Comparison of ENCODE assay signal across 16 cellular contexts in genomic region chr19:2517881-2518601, GRCh38. TPM values are rescaled to one million over a fixed set of nuclear protein-coding genes. Genes with fewer than 3 reads are reported as not detected.
A peak's percentile ranks its signal among the peaks of the same experiment; 100 is the strongest.
DNase-seq lines count a peak whose midpoint lies in the region; ATAC-seq, FAIRE-seq and TF ChIP-seq lines count a peak whose summit lies in the region.
"Had no signal": no experiment of that assay in that cellular context is flagged by ENCODE, and none has a peak within 500 bp of the region (broad histone marks: within the 10 kb centered on the region; RNA-seq: fewer than 3 reads in every experiment).

No MANE protein-coding gene starts in this region.

- no peaks in the 10 kb centered on the region for H3K27me3 ChIP-seq in BLaER1
- no peaks in the 10 kb centered on the region for H3K27me3 ChIP-seq in HepG2 (ENCODE audit: control insufficient read depth in 1 of 2, insufficient read depth in 2 of 2, low read length in 2 of 2)
- H3K27me3 ChIP-seq in GM23248 (replicated peaks; ENCODE audit: insufficient read depth): no peaks in the 10 kb centered on the region
- H3K27me3 ChIP-seq: heart left ventricle had no signal

- H3K27ac ChIP-seq in BLaER1 (peak overlapping the region; percentile 51), HepG2 (ENCODE audit: extremely low read length, insufficient read depth, low read length) (no peak overlapping the region), GM23248 (no peak overlapping the region)
- H3K27ac ChIP-seq: epithelial cell of prostate, heart left ventricle, WERI-Rb-1 had no signal

- H4K20me1 ChIP-seq in BLaER1 (peaks cover 90% of the 10 kb centered on the region), HepG2 (ENCODE audit: insufficient read depth, low read length) (no peaks in the 10 kb centered on the region), GM23248 (ENCODE audit: insufficient read depth) (no peaks in the 10 kb centered on the region)

- H3K9ac ChIP-seq in BLaER1 (0 out of 2 replicates have a peak overlapping the region, but pooled peaks have one; percentile 29), HepG2 (ENCODE audit: insufficient read depth, low read depth, low read length) (peak overlapping the region; percentile 23; the same call in 1 of the 2 replicates), GM23248 (no peak overlapping the region)

- no peaks in the 10 kb centered on the region for H3K9me3 Mint-ChIP-seq in T-cell

- no peak for TF ChIP-seq EP300 in HepG2 (IDR thresholded peaks at IDR 0.05; ENCODE audit: low read depth in 2 of 2, low read length in 2 of 2)
- TF ChIP-seq EP300 in HepG2 (CRISPR knock-in tag; IDR thresholded peaks at IDR 0.05; ENCODE audit: borderline replicate concordance): no peak

- H3K36me3 ChIP-seq in BLaER1 (peaks cover 82% of the 10 kb centered on the region), HepG2 (replicated peaks in 1 of 2; ENCODE audit: control insufficient read depth in 1 of 2, insufficient read depth in 2 of 2, low read length in 2 of 2) (no peaks in the 10 kb centered on the region), GM23248 (ENCODE audit: low read depth) (no peaks in the 10 kb centered on the region)
- H3K36me3 ChIP-seq: heart left ventricle, WERI-Rb-1 had no signal

- H3K4me3 ChIP-seq in BLaER1: no peak overlapping the region
- H3K4me3 ChIP-seq in HepG2 (replicated peaks in 1 of 3; ENCODE audit: insufficient read depth in 1 of 3, low read depth in 2 of 3, low read length in 3 of 3): peak overlapping the region in 1 of 3 experiments; percentile 16; a peak in 1 of 6 replicates
- H3K4me3 ChIP-seq in GM23248: no peak overlapping the region
- H3K4me3 ChIP-seq: heart left ventricle had no signal

- DNase-seq in NCI-H2227 (lab: John Stamatoyannopoulos, UW; ENCODE audit: unreplicated experiment) (peak; percentile 14), NCI-H2227 treated with DMSO at 0.1 percent for 48 hours (lab: John Stamatoyannopoulos, UW) (no peak), T-cell (peak in 4 of 34 experiments; percentile 18 to 49 (median 42)), HepG2 (ENCODE audit: low spot score) (no peak), globus pallidus (ENCODE audit: low spot score) (no peak), GM23248 (no peak)
- DNase-seq: activated effector memory CD4-positive, alpha-beta T cell treated with Interleukin-2 at 50 U/mL for 16 hours; heart left ventricle; left colon; NCI-H2081; WERI-Rb-1 had no signal

- TF ChIP-seq CTCF in HepG2 (CRISPR knock-in tag; IDR thresholded peaks at IDR 0.05): no peak

- H3K4me1 Mint-ChIP-seq in T-cell: peaks cover 0 to 9% (median 5%) of the 10 kb centered on the region in 3 donors

- H2AFZ ChIP-seq in HepG2 (ENCODE audit: low read length) (no peak overlapping the region), GM23248 (no peak overlapping the region)

- no peaks in the 10 kb centered on the region for H3K36me3 Mint-ChIP-seq in T-cell

- intact Hi-C loops in HepG2 (cut with micrococcal nuclease; ENCODE audit: unreplicated experiment): no loop called here

- peak overlapping the region; percentile 74 for H3K4me2 ChIP-seq in BLaER1
- H3K4me2 ChIP-seq in HepG2 (ENCODE audit: low read depth, low read length): peak overlapping the region; percentile 20; the same call in 1 of the 2 replicates
- no peak overlapping the region for H3K4me2 ChIP-seq in GM23248 (ENCODE audit: unreplicated experiment)

- FAIRE-seq in HepG2 (lab: Jason Lieb, UNC): no peak
- FAIRE-seq: A204.1 had no signal

- H3K27me3 Mint-ChIP-seq in T-cell: no peaks in the 10 kb centered on the region

- in situ Hi-C loops in HepG2 (cut with HindIII; ENCODE audit: extremely low pct_ligation_motif_present, low pct_unique_long_range_greater_than_20kb): no loop called here
- in situ Hi-C loops in GM23248 (cut with MboI): no loop called here

- CTCF ChIA-PET in T-cell (lab: Charles Lee) (no interaction called here), HepG2 (lab: Yijun Ruan, JAX; ENCODE audit: low intra/inter-chr PET ratio, low total read pairs) (no interaction called here)

- no TSS peak for BruUV-seq in HepG2 (replicated peaks; lab: Mats Ljungman, UMichigan)

- H3F3A ChIP-seq in GM23248 (ENCODE audit: insufficient read depth): peaks cover 3% of the 10 kb centered on the region

- no peak for TF ChIP-seq RAD21 in HepG2 (CRISPR knock-in tag; IDR thresholded peaks at IDR 0.05)

- TF ChIP-seq POLR2A in HepG2 (IDR thresholded peaks at IDR 0.05; ENCODE audit: insufficient read depth in 1 of 2, low read depth in 2 of 2, low read length in 2 of 2): no peak

- no peak overlapping the region for H3K27ac Mint-ChIP-seq in T-cell

- ATAC-seq in T-cell (replicated peaks in 1 of 4): peak; percentile 45 to 59 (median 56)
- ATAC-seq in HepG2: no peak
- ATAC-seq in GM21367 (IDR thresholded peaks at IDR 0.05; ENCODE audit: unreplicated experiment): no peak
- ATAC-seq: left colon had no signal

- no peaks in the 10 kb centered on the region for H3K9me2 ChIP-seq in GM23248 (ENCODE audit: insufficient read depth)

- H3K9me3 ChIP-seq in BLaER1 (no peaks in the 10 kb centered on the region), HepG2 (ENCODE audit: low read length) (no peaks in the 10 kb centered on the region), GM23248 (ENCODE audit: low read depth) (no peaks in the 10 kb centered on the region)
- H3K9me3 ChIP-seq: heart left ventricle had no signal

- no peaks in the 10 kb centered on the region for H3K79me2 ChIP-seq in HepG2 (ENCODE audit: insufficient read depth, low read length)
- H3K79me2 ChIP-seq in GM23248 (ENCODE audit: insufficient read depth): no peaks in the 10 kb centered on the region

- POLR2A ChIA-PET in T-cell (lab: Charles Lee) (no interaction called here), HepG2 (lab: Yijun Ruan, JAX) (interaction anchor here (2.5 kb wide), 1 partner anchor 42 kb away, joined by 12 read pairs; the partner anchor contains the start of gene GADD45B)

- 50% methylated on average over 9 of the region's 35 CpGs for WGBS in HepG2 (ENCODE audit: low lambda C conversion rate)
- WGBS in GM23248 (ENCODE audit: low coverage in 1 of 2, low lambda C conversion rate in 2 of 2, missing lambda C conversion rate in 2 of 2), 2 experiments: 63 to 67% methylated on average over 32 to 35 of the region's 35 CpGs

- peaks cover 33% of the 10 kb centered on the region for H3K4me1 ChIP-seq in BLaER1
- H3K4me1 ChIP-seq in HepG2 (ENCODE audit: insufficient read depth, low read length): peaks cover 48% of the 10 kb centered on the region
- H3K4me1 ChIP-seq in GM23248 (ENCODE audit: insufficient read depth): 0 out of 2 replicates have a peak, but pooled peaks cover 7% of the 10 kb centered on the region

- peak overlapping the region in 2 of 3 donors; percentile 6 to 31 for H3K4me3 Mint-ChIP-seq in T-cell

TF ChIP-seq in HepG2, 621 proteins besides CTCF, POLR2A, EP300 and RAD21 (continues in another document):
- no peak for TF ChIP-seq ZNF281 (CRISPR knock-in tag; IDR thresholded peaks at IDR 0.05; ENCODE audit: borderline replicate concordance)
- no peak for TF ChIP-seq ZKSCAN1 (IDR thresholded peaks at IDR 0.05; ENCODE audit: low read length)
- no peak for TF ChIP-seq DPF2 (CRISPR knock-in tag; IDR thresholded peaks at IDR 0.05; ENCODE audit: borderline replicate concordance, low read depth)

RNA-seq across cellular contexts. Expression of gene GADD45B, which starts 42.1 kb away (rescaled TPM):
- total RNA-seq in T-cell (100 to 1,000 TPM in 3 of 5 donors, 10 to 100 TPM in 2; 76.5 to 174 (median 102) TPM), HepG2 (2016; rRNA removed; fragmentation: Illumina TruSeq; extraction: Trizol) (3.2 and 4.6 TPM in 2 replicates)
- total RNA-seq in HepG2 (2016; cell fraction: cytosol; rRNA removed; fragmentation: Illumina TruSeq; extraction: Trizol; ENCODE audit: low read depth): 0.71 and 0.91 TPM in 2 replicates
- 3.2 and 6.0 TPM in 2 replicates for total RNA-seq in HepG2 (2016; cell fraction: insoluble cytoplasmic fraction; rRNA removed; fragmentation: Illumina TruSeq; extraction: Trizol)
- 1.8 TPM in 2 replicates for total RNA-seq in HepG2 (2016; cell fraction: membrane; rRNA removed; fragmentation: Illumina TruSeq; extraction: Trizol)
- total RNA-seq in HepG2 (2016; cell fraction: nucleus; rRNA removed; fragmentation: Illumina TruSeq; extraction: Trizol): 7.3 and 7.6 TPM in 2 replicates
- polyA plus RNA-seq in HepG2 (2011; rRNA removed) (34.1 and 40.4 TPM in 2 replicates), GM23248 (2016; fragmentation: Nextera tagmentation; extraction: Ambion mirVana) (95.0 and 96.1 TPM in 2 replicates)
- 40.0 and 43.7 TPM in 2 replicates for polyA plus RNA-seq in HepG2 (2011; cell fraction: cytosol; rRNA removed)
- 66.8 and 77.1 TPM in 2 replicates for polyA plus RNA-seq in HepG2 (2011; cell fraction: nucleus; rRNA removed)
- polyA plus RNA-seq in HepG2 (2012): 11.3 and 22.4 TPM in 2 replicates
- 1.5 and 1.7 TPM in 2 replicates for polyA plus RNA-seq in HepG2 (2016; cell fraction: cytosol; fragmentation: Illumina TruSeq; extraction: Trizol; ENCODE audit: low read depth)
- 5.5 and 5.8 TPM in 2 replicates for polyA plus RNA-seq in HepG2 (2016; cell fraction: insoluble cytoplasmic fraction; fragmentation: Illumina TruSeq; extraction: Trizol; ENCODE audit: low read depth)
- polyA plus RNA-seq in HepG2 (2016; cell fraction: membrane; fragmentation: Illumina TruSeq; extraction: Trizol; ENCODE audit: low read depth): 2.3 and 2.5 TPM in 2 replicates
- polyA plus RNA-seq in HepG2 (2016; cell fraction: nucleus; fragmentation: Illumina TruSeq; extraction: Trizol; ENCODE audit: insufficient read depth, low read depth): 16.6 and 21.3 TPM in 2 replicates
- 22.5 and 88.0 TPM in 2 replicates for polyA minus RNA-seq in HepG2 (2011; rRNA and poly(A)+ RNA removed; ENCODE audit: low replicate concordance)
- polyA minus RNA-seq in HepG2 (2011; cell fraction: cytosol; rRNA and poly(A)+ RNA removed): 12.3 and 15.6 TPM in 2 replicates
- 35.0 and 45.0 TPM in 2 replicates for polyA minus RNA-seq in HepG2 (2011; cell fraction: nucleus; rRNA and poly(A)+ RNA removed)
- total RNA-seq in GM23248 (2014; rRNA removed; shearing (Covaris generic)): 89.7 TPM in 2 replicates
- polyA plus RNA-seq: neural cell had no signal

Comparison
In these comparisons a context has a peak if more than half of its experiments do, and no peak if none do; other contexts are left out.
1. ATAC-seq: peak in T-cell (4 of 4); none in HepG2 (single experiment) and GM21367 (single experiment).
2. RNA of gene GADD45B, which starts 42.1 kb away (total RNA-seq): 76.5 to 174 TPM in T-cell and 89.7 TPM in GM23248; 0.71 to 7.6 TPM in HepG2; every median in the first group is over 4 times any median in the second.